ENCODE assay signal across 9 cellular contexts in genomic region chr12:125064492-125064891, GRCh38. TPM values are rescaled to one million over a fixed set of nuclear protein-coding genes. Genes with fewer than 3 reads are reported as not detected.
DNase-seq lines count a peak whose midpoint lies in the region; ATAC-seq, FAIRE-seq and TF ChIP-seq lines count a peak whose summit lies in the region.
"Had no signal": no experiment of that assay in that cellular context is flagged by ENCODE, and none has a peak within 500 bp of the region (broad histone marks: within the 10 kb centered on the region; RNA-seq: fewer than 3 reads in every experiment).

No MANE protein-coding gene starts in this region.

- H3K4me1 ChIP-seq in SK-N-SH (ENCODE audit: control insufficient read depth in 1 of 2, insufficient read depth in 2 of 2, low read depth in 1 of 2, low read length in 1 of 2) (peaks cover 0 to 13% of the 10 kb centered on the region in 2 experiments; a peak in 1 of 4 replicates), iPS-20b (ENCODE audit: insufficient read depth, low read length) (peaks cover 19% of the 10 kb centered on the region), stomach smooth muscle (ENCODE audit: control insufficient read depth, insufficient read depth, low read length) (peaks cover 14% of the 10 kb centered on the region)

- no peak overlapping the region for H3K27ac ChIP-seq in SK-N-SH (ENCODE audit: low read depth in 2 of 2, low read length in 1 of 2)
- no peak overlapping the region for H3K27ac ChIP-seq in iPS-20b (ENCODE audit: low read length)
- no peak overlapping the region for H3K27ac ChIP-seq in stomach smooth muscle (ENCODE audit: low read length)

- no peak overlapping the region for H3K27ac Mint-ChIP-seq in activated B cell treated with CpG ODN at 0.5 μM for 24 hours

- DNase-seq in SK-N-SH: no peak
- no peak for DNase-seq in activated B cell treated with CpG ODN at 0.5 μM for 24 hours
- no peak for DNase-seq in GM19239 (ENCODE audit: insufficient read length, low spot score)
- DNase-seq in NCI-H2029 treated with DMSO at 0.1 percent for 48 hours (lab: John Stamatoyannopoulos, UW): no peak

- peaks cover 14% of the 10 kb centered on the region for H3K4me1 Mint-ChIP-seq in activated B cell treated with CpG ODN at 0.5 μM for 24 hours

- 62% methylated on average over 5 of the region's 5 CpGs for WGBS in SK-N-SH (ENCODE audit: low lambda C conversion rate)

- no peaks in the 10 kb centered on the region for H3K9me2 ChIP-seq in SK-N-SH

- peaks cover 8% of the 10 kb centered on the region for H3K79me2 ChIP-seq in SK-N-SH (ENCODE audit: insufficient read depth)

- H3K4me2 ChIP-seq in SK-N-SH: peak overlapping the region; percentile 84

- no peak for TF ChIP-seq RAD21 in SK-N-SH (IDR thresholded peaks at IDR 0.05; ENCODE audit: low read length)

- H3K36me3 ChIP-seq in SK-N-SH (replicated peaks in 1 of 2; ENCODE audit: control insufficient read depth in 1 of 2, insufficient read depth in 2 of 2, low read length in 1 of 2) (no peaks in the 10 kb centered on the region), iPS-20b (ENCODE audit: insufficient read depth, low read depth, low read length) (no peaks in the 10 kb centered on the region; the same call in 1 of the 2 replicates), stomach smooth muscle (ENCODE audit: control insufficient read depth in 2 of 2, insufficient read depth in 2 of 2, low read length in 2 of 2) (no peaks in the 10 kb centered on the region)

- no peaks in the 10 kb centered on the region for H3K9me3 ChIP-seq in SK-N-SH
- H3K9me3 ChIP-seq in iPS-20b (ENCODE audit: insufficient read depth, low read depth, low read length): peaks cover 13% of the 10 kb centered on the region; the same call in 1 of the 2 replicates
- H3K9me3 ChIP-seq in stomach smooth muscle (ENCODE audit: control insufficient read depth in 2 of 2, low read length in 2 of 2): no peaks in the 10 kb centered on the region

- ATAC-seq in SK-N-SH treated with all-trans-retinoic acid at 6 μM for 48 hours (no peak), activated B cell treated with CpG ODN at 0.5 μM for 24 hours (ENCODE audit: low read depth) (no peak), GM19467 (IDR thresholded peaks at IDR 0.05; ENCODE audit: unreplicated experiment) (no peak)

- H4K20me1 ChIP-seq in SK-N-SH (ENCODE audit: insufficient read depth): no peaks in the 10 kb centered on the region

- H3F3A ChIP-seq in SK-N-SH (replicated peaks; ENCODE audit: insufficient read depth): no peaks in the 10 kb centered on the region

- no peaks in the 10 kb centered on the region for H3K27me3 Mint-ChIP-seq in activated B cell treated with CpG ODN at 0.5 μM for 24 hours

- intact Hi-C loops in activated B cell treated with CpG ODN at 0.5 μM for 24 hours (cut with micrococcal nuclease): no loop called here

- H3K9me3 Mint-ChIP-seq in activated B cell treated with CpG ODN at 0.5 μM for 24 hours: peaks cover 2% of the 10 kb centered on the region

- CTCF ChIA-PET in SK-N-SH (lab: Yijun Ruan, JAX): interaction anchor here (1.0 to 2.3 kb wide), 3 partner anchors 15 to 71 kb away, joined by 3 to 8 read pairs (median 5); partner anchors contain the start of gene BRI3BP
- CTCF ChIA-PET in activated B cell treated with CpG ODN at 0.5 μM for 24 hours (lab: Charles Lee): interaction anchor here (0.7 to 1.7 kb wide), 2 partner anchors 15 to 18 kb away, joined by 3 to 4 read pairs; no protein-coding TSS in a partner anchor

- H3K27me3 ChIP-seq in SK-N-SH (ENCODE audit: insufficient read depth): no peaks in the 10 kb centered on the region
- no peaks in the 10 kb centered on the region for H3K27me3 ChIP-seq in iPS-20b (ENCODE audit: insufficient read depth, low read length)
- no peaks in the 10 kb centered on the region for H3K27me3 ChIP-seq in stomach smooth muscle (ENCODE audit: control insufficient read depth in 1 of 2, insufficient read depth in 2 of 2, low read length in 2 of 2)

- H3K4me3 ChIP-seq in SK-N-SH (ENCODE audit: low read depth in 2 of 2, low read length in 1 of 2) (peak overlapping the region; percentile 69 to 71), iPS-20b (ENCODE audit: low read length) (peak overlapping the region; percentile 83), stomach smooth muscle (ENCODE audit: low read length in 2 of 2) (peak overlapping the region; percentile 86 to 88)

- FAIRE-seq in GM19239 (lab: Jason Lieb, UNC): no peak
- FAIRE-seq: endometrium had no signal

- peak overlapping the region; percentile 89 for H2AFZ ChIP-seq in SK-N-SH (ENCODE audit: low read depth)

- peak overlapping the region; percentile 81 for H3K4me3 Mint-ChIP-seq in activated B cell treated with CpG ODN at 0.5 μM for 24 hours

- no peak for TF ChIP-seq EP300 in SK-N-SH (IDR thresholded peaks at IDR 0.05; ENCODE audit: borderline replicate concordance in 1 of 2, low read depth in 1 of 2, low read length in 1 of 2)

- H3K9ac ChIP-seq in SK-N-SH (no peak overlapping the region), iPS-20b (ENCODE audit: low read depth, low read length) (peak overlapping the region; percentile 74; the same call in 1 of the 2 replicates), stomach smooth muscle (ENCODE audit: low read length in 2 of 2) (peak overlapping the region in 1 of 2 donors; percentile 62)

- POLR2A ChIA-PET in SK-N-SH (lab: Yijun Ruan, JAX): interaction anchor here (2.0 kb wide), 1 partner anchor 15 kb away, joined by 11 read pairs; no protein-coding TSS in a partner anchor
- POLR2A ChIA-PET in activated B cell treated with CpG ODN at 0.5 μM for 24 hours (lab: Charles Lee): interaction anchor here (0.7 to 3.8 kb wide), 2 partner anchors 15 to 30 kb away, joined by 4 to 20 read pairs; no protein-coding TSS in a partner anchor

- H3K36me3 Mint-ChIP-seq in activated B cell treated with CpG ODN at 0.5 μM for 24 hours (ENCODE audit: low read depth): no peaks in the 10 kb centered on the region

- TF ChIP-seq CTCF in SK-N-SH (IDR thresholded peaks at IDR 0.05): no peak
- TF ChIP-seq CTCF in activated B cell treated with CpG ODN at 0.5 μM for 24 hours (IDR thresholded peaks at IDR 0.05): no peak

TF ChIP-seq in SK-N-SH, 30 proteins besides CTCF, POLR2A, EP300 and RAD21 (continues in another document):
- TF ChIP-seq PBX3 (IDR thresholded peaks at IDR 0.05) (no peak), ZBTB33 (IDR thresholded peaks at IDR 0.05; ENCODE audit: borderline replicate concordance, low read depth) (no peak)

TF ChIP-seq in SK-N-SH treated with all-trans-retinoic acid at 6 μM for 48 hours, 23 proteins besides CTCF, POLR2A, EP300 and RAD21 (continues in another document):
- no peak for TF ChIP-seq POU6F1 (CRISPR knock-in tag; IDR thresholded peaks at IDR 0.05; ENCODE audit: borderline replicate concordance, low read depth)
- TF ChIP-seq OSR1 (CRISPR knock-in tag; IDR thresholded peaks at IDR 0.05): no peak
- no peak for TF ChIP-seq GLIS3 (CRISPR knock-in tag; IDR thresholded peaks at IDR 0.05)
- no peak for TF ChIP-seq CSDC2 (CRISPR knock-in tag; IDR thresholded peaks at IDR 0.05)
- no peak for TF ChIP-seq CSRNP3 (CRISPR knock-in tag; IDR thresholded peaks at IDR 0.05)
- no peak for TF ChIP-seq ZFP30 (CRISPR knock-in tag; IDR thresholded peaks at IDR 0.05)
- TF ChIP-seq ZNF70 (CRISPR knock-in tag; IDR thresholded peaks at IDR 0.05): no peak
- TF ChIP-seq CREB5 (CRISPR knock-in tag; IDR thresholded peaks at IDR 0.05; ENCODE audit: low read depth): no peak
- no peak for TF ChIP-seq ZC3H10 (CRISPR knock-in tag; IDR thresholded peaks at IDR 0.05)
- no peak for TF ChIP-seq RARB (CRISPR knock-in tag; IDR thresholded peaks at IDR 0.05)
- TF ChIP-seq ARNTL (CRISPR knock-in tag; IDR thresholded peaks at IDR 0.05; ENCODE audit: borderline replicate concordance, low read depth): no peak
- no peak for TF ChIP-seq TOX (CRISPR knock-in tag; IDR thresholded peaks at IDR 0.05; ENCODE audit: borderline replicate concordance)

RNA-seq across cellular contexts. Expression of gene AACS, which starts 0.7 kb away (rescaled TPM):
- polyA plus RNA-seq in SK-N-SH (2012; rRNA removed): 17.1 and 17.3 TPM in 2 replicates
- 11.1 and 14.1 TPM in 2 replicates for polyA plus RNA-seq in SK-N-SH (2012; cell fraction: cytosol; rRNA removed)
- polyA plus RNA-seq in SK-N-SH (2012; cell fraction: nucleus; rRNA removed): 44.1 and 51.0 TPM in 2 replicates
- total RNA-seq in activated B cell treated with CpG ODN at 0.5 μM for 24 hours: 14.9 and 18.7 TPM in 2 replicates
